ENCODE assay signal across 22 cellular contexts in the genomic region with DNA sequence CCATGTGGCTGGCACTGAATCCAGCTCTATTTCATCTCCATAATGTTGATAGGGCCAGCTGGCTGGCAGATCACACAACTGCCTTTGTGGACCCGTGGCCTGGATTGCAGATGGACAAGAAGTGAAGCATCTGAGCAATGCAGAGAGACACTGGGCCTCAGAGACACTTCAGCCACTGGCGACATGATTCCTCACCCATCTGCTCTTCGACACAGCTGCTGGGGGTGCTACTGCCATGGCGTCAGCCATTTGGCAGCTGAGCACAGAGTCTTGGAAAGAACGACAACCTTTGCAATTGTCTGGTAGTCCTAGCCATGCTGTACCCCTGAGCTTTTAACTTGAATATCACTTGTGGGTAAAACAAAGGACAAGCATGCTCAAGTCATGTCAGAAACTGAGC.
"Had no signal": no experiment of that assay in that cellular context is flagged by ENCODE, and none has a peak within 500 bp of the region (broad histone marks: within the 10 kb centered on the region; RNA-seq: fewer than 3 reads in every experiment).

No MANE protein-coding gene starts in this region.

- H3K27ac ChIP-seq: colonic mucosa, epithelial cell of prostate, gastrocnemius medialis, neutrophil, pancreas, sigmoid colon, testis, tibial artery had no signal

- DNase-seq: colonic mucosa; effector CD8-positive, alpha-beta T cell; endodermal cell; foreskin fibroblast; gastrocnemius medialis; mesenchymal stem cell; natural killer cell; pancreas; right cardiac atrium; sigmoid colon; stimulated activated CD4-positive, alpha-beta T cell treated with anti-CD3 and anti-CD28 coated beads, Interleukin-2, amount 100 ng/mL, for 24 hours; stimulated activated CD4-positive, alpha-beta T cell treated with anti-CD3 and anti-CD28 coated beads, Interleukin-4, amount 100 ng/mL, for 24 hours; stimulated activated naive CD4-positive, alpha-beta T cell treated with Interleukin-2 at 50 U/mL for 16 hours; testis; tibial artery had no signal

- H3K4me3 ChIP-seq: colonic mucosa, gastrocnemius medialis, lung, pancreas, sigmoid colon, testis, tibial artery had no signal

- ATAC-seq: esophagus mucosa; gastrocnemius medialis; left lobe of liver; natural killer cell; pancreas; right cardiac atrium; stimulated activated effector memory CD8-positive, alpha-beta T cell treated with anti-CD3 and anti-CD28 coated beads, Interleukin-12 subunit alpha, Interleukin-12 subunit beta, amount 100 ng/mL, for 72 hours had no signal

- H3K9me3 ChIP-seq: colonic mucosa, gastrocnemius medialis, neutrophil, pancreas, sigmoid colon, testis, tibial artery had no signal

- H3K27me3 ChIP-seq: colonic mucosa, gastrocnemius medialis, neutrophil, pancreas, sigmoid colon, testis, tibial artery had no signal

- H3K4me1 ChIP-seq: colonic mucosa, gastrocnemius medialis, pancreas, sigmoid colon, testis, tibial artery had no signal

- H3K36me3 ChIP-seq: colonic mucosa, gastrocnemius medialis, neutrophil, pancreas, sigmoid colon, tibial artery had no signal

- FAIRE-seq: keratinocyte, pancreas had no signal
